ENCODE assay signal across 8 cellular contexts in the genomic region with DNA sequence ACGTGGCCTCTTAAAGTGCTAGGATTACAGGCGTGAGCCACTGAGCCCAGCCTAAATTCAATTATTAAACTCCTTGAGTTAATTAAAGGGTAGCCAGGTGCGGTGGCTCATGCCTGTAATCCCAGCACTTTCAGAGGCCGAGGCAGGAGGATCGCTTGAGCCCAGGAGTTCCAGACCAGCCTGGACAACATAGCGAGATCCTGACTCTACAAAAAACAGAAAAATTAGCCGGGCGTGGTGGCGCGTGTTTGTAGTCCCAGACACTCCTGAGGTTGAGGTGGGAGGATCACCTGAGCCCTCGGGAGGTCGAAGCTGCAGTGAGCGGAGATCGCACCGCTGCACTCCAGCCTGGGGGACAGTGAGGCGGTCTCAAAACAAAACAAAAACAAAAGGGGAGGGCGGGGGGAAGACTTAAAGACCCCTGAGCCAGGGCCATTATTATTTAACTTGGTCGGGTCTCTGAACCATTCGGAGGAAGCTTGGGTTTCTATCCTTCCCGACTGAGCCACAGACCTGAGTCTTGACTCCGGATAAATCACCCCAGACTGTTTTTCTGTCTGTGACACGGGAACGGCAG. TPM values are rescaled to one million over a fixed set of nuclear protein-coding genes. Genes with fewer than 3 reads are reported as not detected.
DNase-seq lines count a peak whose midpoint lies in the region; ATAC-seq and TF ChIP-seq lines count a peak whose summit lies in the region.

No MANE protein-coding gene starts in this region.

- H3K9me3 ChIP-seq in right lobe of liver, result no peaks in the 10 kb centered on the region
- no peaks in the 10 kb centered on the region for H3K9me3 ChIP-seq in transverse colon

- in situ Hi-C loops in transverse colon (cut with MboI; ENCODE audit: low pct_ligation_motif_present in 1 of 4, low pct_unique_long_range_greater_than_20kb in 1 of 4, low sequenced_read_pairs in 3 of 4), result no loop called here

- H3K4me1 ChIP-seq in right lobe of liver (peaks cover 0 to 14% (median 7%) of the 10 kb centered on the region in 4 donors), transverse colon (peaks cover 17 to 34% (median 24%) of the 10 kb centered on the region in 4 donors)

- H3K27me3 ChIP-seq in right lobe of liver (no peaks in the 10 kb centered on the region), transverse colon (no peaks in the 10 kb centered on the region)

- peak overlapping the region; percentile 91 to 95 (median 91) for H3K4me3 ChIP-seq in right lobe of liver
- H3K4me3 ChIP-seq in transverse colon, result peak overlapping the region; percentile 71 to 85 (median 74)

- no peak for TF ChIP-seq EP300 in transverse colon (IDR thresholded peaks at IDR 0.05; ENCODE audit: low read depth)

- TF ChIP-seq POLR2A in right lobe of liver (IDR thresholded peaks at IDR 0.05) (no peak), transverse colon (IDR thresholded peaks at IDR 0.05) (no peak)

- ATAC-seq in right lobe of liver, result no peak

- H3K27ac ChIP-seq in angular gyrus (ENCODE audit: low read depth, low read length) (peak overlapping the region; percentile 88), right lobe of liver (peak overlapping the region; percentile 87 to 97 (median 88)), transverse colon (peak overlapping the region; percentile 95 to 98 (median 97))

- TF ChIP-seq CTCF in right lobe of liver (IDR thresholded peaks at IDR 0.05) (no peak), transverse colon (IDR thresholded peaks at IDR 0.05) (no peak)

- no peaks in the 10 kb centered on the region for H3K36me3 ChIP-seq in right lobe of liver
- no peaks in the 10 kb centered on the region for H3K36me3 ChIP-seq in transverse colon

- DNase-seq in activated CD8-positive, alpha-beta memory T cell treated with anti-CD3 and anti-CD28 coated beads for 24 hours, result peak; percentile 65
- DNase-seq in activated CD8-positive, alpha-beta memory T cell treated with anti-CD3 and anti-CD28 coated beads, Interleukin-2, amount 50 U/mL, for 48 hours, result no peak
- DNase-seq in right lobe of liver (no peak), transverse colon (peak; percentile 20), SW480 (ENCODE audit: low spot score) (no peak), HuH-7.5 (ENCODE audit: low spot score) (no peak), DMS153 treated with DMSO at 0.1 percent for 48 hours (lab: John Stamatoyannopoulos, UW; ENCODE audit: unreplicated experiment) (no peak)

- intact Hi-C loops in right lobe of liver (cut with DNase I), result no loop called here
- intact Hi-C loops in transverse colon (cut with DNase I; ENCODE audit: low total_unique reads), result loop anchor here (5.0 kb wide), 1 partner anchor 62 kb away; no protein-coding TSS in a partner anchor

- WGBS in right lobe of liver (ENCODE audit: insufficient coverage, low coverage, low lambda C conversion rate, missing lambda C conversion rate), result 19% methylated on average over 21 of the region's 23 CpGs
- 9 to 19% methylated on average over 12 to 23 of the region's 23 CpGs for WGBS in transverse colon (ENCODE audit: low coverage in 1 of 2), 2 donors

RNA-seq across cellular contexts. Expression of a gene that starts 19.5 kb away (rescaled TPM):
- total RNA-seq in right lobe of liver (10 to 100 TPM in 2 of 6 experiments, 1 to 10 TPM in 4; 5.9 to 14.3 (median 7.9) TPM), transverse colon (10 to 100 TPM; 13.8 to 57.3 (median 24.0) TPM)

RNA-seq across cellular contexts. Expression of a gene that starts 22.1 kb away (rescaled TPM):
- under 1 TPM in 4 of 6 experiments, not detected in 2; 0.13 to 0.74 (median 0.43) TPM for total RNA-seq in right lobe of liver
- total RNA-seq in transverse colon, result under 1 TPM in 2 of 4 donors, not detected in 2; 0.82 to 0.95 TPM

RNA-seq across cellular contexts. Expression of a gene that starts 49.0 kb away (rescaled TPM):
- 1 to 10 TPM; 2.8 to 8.0 (median 3.4) TPM for total RNA-seq in right lobe of liver
- total RNA-seq in transverse colon, result 10 to 100 TPM; 19.3 to 45.3 (median 20.3) TPM

Comparison
In these comparisons a context has a peak if more than half of its experiments do, and no peak if none do; other contexts are left out.
1. DNase-seq: peak in activated CD8-positive, alpha-beta memory T cell treated with anti-CD3 and anti-CD28 coated beads for 24 hours (single experiment) and transverse colon (single experiment); none in activated CD8-positive, alpha-beta memory T cell treated with anti-CD3 and anti-CD28 coated beads, Interleukin-2, amount 50 U/mL, for 48 hours (single experiment), right lobe of liver (0 of 3), SW480 (single experiment), HuH-7.5 (single experiment) and DMS153 treated with DMSO at 0.1 percent for 48 hours (single experiment).
2. Peak in every context shown above with its lines, with median percentiles within 50 percentile points of each other: H3K27ac ChIP-seq.